Comparison of ENCODE assay signal across 9 cellular contexts in the genomic region with DNA sequence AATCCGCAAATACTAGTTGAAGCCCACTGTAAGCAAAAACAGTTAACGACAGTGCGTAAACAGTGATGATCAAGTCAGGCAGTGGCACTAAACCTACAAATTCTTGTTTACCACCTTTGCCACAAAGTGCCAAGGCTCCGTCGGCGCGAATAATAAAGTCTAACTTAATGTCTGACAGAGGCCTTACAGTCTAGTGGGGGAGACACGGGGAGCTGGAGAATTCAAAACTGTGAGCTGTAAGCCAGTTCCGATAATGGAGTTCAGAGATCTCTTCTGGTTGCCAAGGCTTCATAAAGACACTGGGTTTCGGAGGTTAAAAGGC. TPM values are rescaled to one million over a fixed set of nuclear protein-coding genes. Genes with fewer than 3 reads are reported as not detected.
DNase-seq lines count a peak whose midpoint lies in the region; ATAC-seq and TF ChIP-seq lines count a peak whose summit lies in the region.
"Had no signal": no experiment of that assay in that cellular context is flagged by ENCODE, and none has a peak within 500 bp of the region (broad histone marks: within the 10 kb centered on the region; RNA-seq: fewer than 3 reads in every experiment).

No MANE protein-coding gene starts in this region.

- no peak for TF ChIP-seq POLR2A in adrenal gland (IDR thresholded peaks at IDR 0.05)

- intact Hi-C loops in ascending aorta (cut with DNase I): loop anchor here (2.0 to 10.0 kb wide), 5 partner anchors 36 to 389 kb away; a partner anchor contains a TSS
- intact Hi-C loops in adrenal gland (cut with DNase I): no loop called here

- H3K27ac ChIP-seq in ascending aorta (no peak overlapping the region), thymus (ENCODE audit: low read depth) (no peak overlapping the region), adrenal gland (peak overlapping the region in 2 of 5 donors; percentile 67 to 87)

- 70% methylated on average over 10 of the region's 10 CpGs for WGBS in thymus
- 61 to 74% (median 63%) methylated on average over 8 to 10 of the region's 10 CpGs for WGBS in adrenal gland, 4 donors

- no peaks in the 10 kb centered on the region for H3K36me3 ChIP-seq in ascending aorta
- H3K36me3 ChIP-seq in thymus (ENCODE audit: control insufficient read depth, insufficient read depth): no peaks in the 10 kb centered on the region
- H3K36me3 ChIP-seq in adrenal gland (replicated peaks in 1 of 2): no peaks in the 10 kb centered on the region

- peak overlapping the region; percentile 94 for H3K4me3 Mint-ChIP-seq in activated T-cell treated with anti-CD3 and anti-CD28 coated beads, Interleukin-2, amount 50 U/mL, for 24 hours
- H3K4me3 Mint-ChIP-seq in memory B cell: peak overlapping the region; percentile 95

- DNase-seq in activated T-cell treated with anti-CD3 and anti-CD28 coated beads, Interleukin-2, amount 50 U/mL, for 24 hours: no peak
- DNase-seq in activated T-cell treated with anti-CD3 and anti-CD28 coated beads, Interleukin-2, amount 50 U/mL, for 1 hour: no peak
- no peak for DNase-seq in ascending aorta (ENCODE audit: low spot score in 2 of 2)
- DNase-seq in memory B cell (ENCODE audit: low spot score in 2 of 2): no peak
- no peak for DNase-seq in activated CD8-positive, alpha-beta memory T cell treated with anti-CD3 and anti-CD28 coated beads for 24 hours
- DNase-seq in adrenal gland: no peak
- no peak for DNase-seq in SW 1271 (lab: John Stamatoyannopoulos, UW)

- TF ChIP-seq CTCF in ascending aorta (IDR thresholded peaks at IDR 0.05) (no peak), adrenal gland (IDR thresholded peaks at IDR 0.05) (peak in 1 of 6 experiments; percentile 2)

- H3K4me3 ChIP-seq in ascending aorta (peak overlapping the region; percentile 75 to 77), thymus (ENCODE audit: low read length) (peak overlapping the region; percentile 67), adrenal gland (peak overlapping the region in 2 of 4 donors; percentile 40 to 77)

- no peaks in the 10 kb centered on the region for H3K27me3 ChIP-seq in ascending aorta
- no peaks in the 10 kb centered on the region for H3K27me3 ChIP-seq in thymus (ENCODE audit: control insufficient read depth, insufficient read depth)
- no peaks in the 10 kb centered on the region for H3K27me3 ChIP-seq in adrenal gland
- H3K27me3 ChIP-seq: foreskin keratinocyte had no signal

- H3K9me3 Mint-ChIP-seq in activated T-cell treated with anti-CD3 and anti-CD28 coated beads, Interleukin-2, amount 50 U/mL, for 24 hours: no peaks in the 10 kb centered on the region
- H3K9me3 Mint-ChIP-seq in memory B cell: no peaks in the 10 kb centered on the region

- H3K9me3 ChIP-seq in ascending aorta: no peaks in the 10 kb centered on the region
- no peaks in the 10 kb centered on the region for H3K9me3 ChIP-seq in thymus (ENCODE audit: control insufficient read depth)
- no peaks in the 10 kb centered on the region for H3K9me3 ChIP-seq in adrenal gland (replicated peaks in 1 of 3)

- H3K36me3 Mint-ChIP-seq in activated T-cell treated with anti-CD3 and anti-CD28 coated beads, Interleukin-2, amount 50 U/mL, for 24 hours (ENCODE audit: low read depth): peaks cover 10% of the 10 kb centered on the region
- H3K36me3 Mint-ChIP-seq in memory B cell: no peaks in the 10 kb centered on the region

- peaks cover 10% of the 10 kb centered on the region for H3K27me3 Mint-ChIP-seq in activated T-cell treated with anti-CD3 and anti-CD28 coated beads, Interleukin-2, amount 50 U/mL, for 24 hours
- peaks cover 6% of the 10 kb centered on the region for H3K27me3 Mint-ChIP-seq in memory B cell

- H3K27ac Mint-ChIP-seq in activated T-cell treated with anti-CD3 and anti-CD28 coated beads, Interleukin-2, amount 50 U/mL, for 24 hours: peak overlapping the region; percentile 89
- peak overlapping the region; percentile 89 for H3K27ac Mint-ChIP-seq in memory B cell

- H3K4me1 Mint-ChIP-seq in activated T-cell treated with anti-CD3 and anti-CD28 coated beads, Interleukin-2, amount 50 U/mL, for 24 hours (ENCODE audit: low read depth): peaks cover 38% of the 10 kb centered on the region
- H3K4me1 Mint-ChIP-seq in memory B cell: peaks cover 28% of the 10 kb centered on the region

- no peak for ATAC-seq in memory B cell (ENCODE audit: low read depth)

- H3K4me1 ChIP-seq in ascending aorta (peaks cover 0 to 4% of the 10 kb centered on the region in 2 donors), thymus (ENCODE audit: control insufficient read depth, insufficient read depth, low read length) (no peaks in the 10 kb centered on the region), adrenal gland (replicated peaks in 1 of 2) (peaks cover 6 to 17% of the 10 kb centered on the region in 2 donors)

RNA-seq across cellular contexts. Expression of a gene that starts 0.3 kb away (rescaled TPM):
- total RNA-seq in ascending aorta (32.4 TPM), adrenal gland (10 to 100 TPM; 39.4 to 92.6 (median 56.8) TPM)
- polyA plus RNA-seq in thymus (5.0 TPM), adrenal gland (10 to 100 TPM in 1 of 3 donors, 1 to 10 TPM in 2; 6.0 to 25.4 (median 9.7) TPM)
